Comparison of ENCODE assay signal across 1 cellular context in the genomic region with DNA sequence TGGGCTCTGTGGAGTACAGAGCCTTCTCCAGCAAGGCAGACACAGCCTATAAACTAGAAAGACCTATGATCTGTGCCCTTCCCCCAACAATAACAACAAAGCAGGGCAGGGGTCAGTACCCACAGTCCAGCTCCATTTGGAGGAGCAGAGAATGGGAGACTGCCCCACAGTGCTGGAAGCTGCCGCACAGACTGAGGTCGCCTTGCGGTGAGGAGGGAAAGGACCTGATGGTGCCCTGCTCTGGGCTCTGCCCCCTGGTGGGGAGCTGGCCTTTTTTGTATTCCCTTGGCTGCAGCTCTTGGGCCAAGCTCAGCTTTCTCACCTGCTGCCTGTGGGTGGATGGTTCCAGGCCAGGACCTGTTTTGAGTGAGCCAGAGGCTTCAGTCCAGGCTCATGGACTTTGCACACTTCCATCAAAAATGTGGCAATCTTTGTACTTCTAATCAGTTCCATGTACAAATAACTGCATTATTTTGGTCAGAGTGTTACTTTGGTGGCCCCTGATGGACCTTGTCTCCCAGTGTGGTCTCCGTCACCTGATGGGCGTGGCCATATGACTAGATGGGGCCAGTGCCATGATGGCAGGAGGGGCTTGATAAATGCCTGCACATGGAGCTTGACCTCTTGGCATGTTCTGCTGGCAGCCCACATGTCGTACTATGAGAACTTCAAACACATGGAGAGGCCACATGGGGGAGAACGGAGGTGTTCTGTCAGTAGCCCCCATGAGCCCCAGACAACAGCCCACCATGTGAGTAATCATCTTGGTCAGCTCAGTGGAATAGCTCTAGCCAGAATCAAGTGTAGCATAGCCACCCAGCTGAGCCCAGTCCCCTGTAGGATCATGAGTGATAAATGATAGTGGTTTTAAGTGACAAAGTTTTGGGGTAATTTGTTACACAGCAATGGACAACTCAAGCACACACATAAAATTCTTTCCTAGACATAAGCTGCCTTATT.
TF ChIP-seq lines count a peak whose summit lies in the region.

No MANE protein-coding gene starts in this region.

TF ChIP-seq in HepG2, 621 proteins besides CTCF, POLR2A, EP300 and RAD21 (continued from another document and continues in another):
- TF ChIP-seq, protein P1, sequence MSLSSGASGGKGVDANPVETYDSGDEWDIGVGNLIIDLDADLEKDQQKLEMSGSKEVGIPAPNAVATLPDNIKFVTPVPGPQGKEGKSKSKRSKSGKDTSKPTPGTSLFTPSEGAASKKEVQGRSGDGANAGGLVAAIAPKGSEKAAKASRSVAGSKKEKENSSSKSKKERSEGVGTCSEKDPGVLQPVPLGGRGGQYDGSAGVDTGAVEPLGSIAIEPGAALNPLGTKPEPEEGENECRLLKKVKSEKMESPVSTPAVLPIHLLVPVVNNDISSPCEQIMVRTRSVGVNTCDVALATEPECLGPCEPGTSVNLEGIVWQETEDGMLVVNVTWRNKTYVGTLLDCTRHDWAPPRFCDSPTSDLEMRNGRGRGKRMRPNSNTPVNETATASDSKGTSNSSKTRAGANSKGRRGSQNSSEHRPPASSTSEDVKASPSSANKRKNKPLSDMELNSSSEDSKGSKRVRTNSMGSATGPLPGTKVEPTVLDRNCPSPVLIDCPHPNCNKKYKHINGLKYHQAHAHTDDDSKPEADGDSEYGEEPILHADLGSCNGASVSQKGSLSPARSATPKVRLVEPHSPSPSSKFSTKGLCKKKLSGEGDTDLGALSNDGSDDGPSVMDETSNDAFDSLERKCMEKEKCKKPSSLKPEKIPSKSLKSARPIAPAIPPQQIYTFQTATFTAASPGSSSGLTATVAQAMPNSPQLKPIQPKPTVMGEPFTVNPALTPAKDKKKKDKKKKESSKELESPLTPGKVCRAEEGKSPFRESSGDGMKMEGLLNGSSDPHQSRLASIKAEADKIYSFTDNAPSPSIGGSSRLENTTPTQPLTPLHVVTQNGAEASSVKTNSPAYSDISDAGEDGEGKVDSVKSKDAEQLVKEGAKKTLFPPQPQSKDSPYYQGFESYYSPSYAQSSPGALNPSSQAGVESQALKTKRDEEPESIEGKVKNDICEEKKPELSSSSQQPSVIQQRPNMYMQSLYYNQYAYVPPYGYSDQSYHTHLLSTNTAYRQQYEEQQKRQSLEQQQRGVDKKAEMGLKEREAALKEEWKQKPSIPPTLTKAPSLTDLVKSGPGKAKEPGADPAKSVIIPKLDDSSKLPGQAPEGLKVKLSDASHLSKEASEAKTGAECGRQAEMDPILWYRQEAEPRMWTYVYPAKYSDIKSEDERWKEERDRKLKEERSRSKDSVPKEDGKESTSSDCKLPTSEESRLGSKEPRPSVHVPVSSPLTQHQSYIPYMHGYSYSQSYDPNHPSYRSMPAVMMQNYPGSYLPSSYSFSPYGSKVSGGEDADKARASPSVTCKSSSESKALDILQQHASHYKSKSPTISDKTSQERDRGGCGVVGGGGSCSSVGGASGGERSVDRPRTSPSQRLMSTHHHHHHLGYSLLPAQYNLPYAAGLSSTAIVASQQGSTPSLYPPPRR (CRISPR knock-in tag; IDR thresholded peaks at IDR 0.05; ENCODE audit: borderline replicate concordance): peak; percentile 36; the same call in 1 of the 2 replicates
- 0 out of 2 replicates have a peak, but pooled peaks have one; percentile 56 for TF ChIP-seq SMAD9 (CRISPR knock-in tag; IDR thresholded peaks at IDR 0.05)
- TF ChIP-seq ZSCAN12 (CRISPR knock-in tag; IDR thresholded peaks at IDR 0.05): 0 out of 2 replicates have a peak, but pooled peaks have one; percentile 27
- no peak; the same call in 1 of the 2 replicates for TF ChIP-seq ZNF460 (CRISPR knock-in tag; IDR thresholded peaks at IDR 0.05; ENCODE audit: borderline replicate concordance)
- TF ChIP-seq CCDC6 (CRISPR knock-in tag; IDR thresholded peaks at IDR 0.05): peak; percentile 93; the same call in 1 of the 2 replicates
- no peak for TF ChIP-seq SRY (CRISPR knock-in tag; IDR thresholded peaks at IDR 0.05)
- TF ChIP-seq, protein P2, sequence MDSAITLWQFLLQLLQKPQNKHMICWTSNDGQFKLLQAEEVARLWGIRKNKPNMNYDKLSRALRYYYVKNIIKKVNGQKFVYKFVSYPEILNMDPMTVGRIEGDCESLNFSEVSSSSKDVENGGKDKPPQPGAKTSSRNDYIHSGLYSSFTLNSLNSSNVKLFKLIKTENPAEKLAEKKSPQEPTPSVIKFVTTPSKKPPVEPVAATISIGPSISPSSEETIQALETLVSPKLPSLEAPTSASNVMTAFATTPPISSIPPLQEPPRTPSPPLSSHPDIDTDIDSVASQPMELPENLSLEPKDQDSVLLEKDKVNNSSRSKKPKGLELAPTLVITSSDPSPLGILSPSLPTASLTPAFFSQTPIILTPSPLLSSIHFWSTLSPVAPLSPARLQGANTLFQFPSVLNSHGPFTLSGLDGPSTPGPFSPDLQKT (CRISPR knock-in tag; IDR thresholded peaks at IDR 0.05; ENCODE audit: borderline replicate concordance): no peak
- TF ChIP-seq, protein P3, sequence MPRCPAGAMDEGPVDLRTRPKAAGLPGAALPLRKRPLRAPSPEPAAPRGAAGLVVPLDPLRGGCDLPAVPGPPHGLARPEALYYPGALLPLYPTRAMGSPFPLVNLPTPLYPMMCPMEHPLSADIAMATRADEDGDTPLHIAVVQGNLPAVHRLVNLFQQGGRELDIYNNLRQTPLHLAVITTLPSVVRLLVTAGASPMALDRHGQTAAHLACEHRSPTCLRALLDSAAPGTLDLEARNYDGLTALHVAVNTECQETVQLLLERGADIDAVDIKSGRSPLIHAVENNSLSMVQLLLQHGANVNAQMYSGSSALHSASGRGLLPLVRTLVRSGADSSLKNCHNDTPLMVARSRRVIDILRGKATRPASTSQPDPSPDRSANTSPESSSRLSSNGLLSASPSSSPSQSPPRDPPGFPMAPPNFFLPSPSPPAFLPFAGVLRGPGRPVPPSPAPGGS (CRISPR knock-in tag; IDR thresholded peaks at IDR 0.05): peak; percentile 81; the same call in 1 of the 2 replicates
- peak; percentile 65 for TF ChIP-seq ZNF768 (CRISPR knock-in tag; IDR thresholded peaks at IDR 0.05)
- TF ChIP-seq ZMYM4 (CRISPR knock-in tag; IDR thresholded peaks at IDR 0.05): peak; percentile 74
- no peak for TF ChIP-seq PAWR (CRISPR knock-in tag; IDR thresholded peaks at IDR 0.05; ENCODE audit: borderline replicate concordance)
- TF ChIP-seq, protein P4, sequence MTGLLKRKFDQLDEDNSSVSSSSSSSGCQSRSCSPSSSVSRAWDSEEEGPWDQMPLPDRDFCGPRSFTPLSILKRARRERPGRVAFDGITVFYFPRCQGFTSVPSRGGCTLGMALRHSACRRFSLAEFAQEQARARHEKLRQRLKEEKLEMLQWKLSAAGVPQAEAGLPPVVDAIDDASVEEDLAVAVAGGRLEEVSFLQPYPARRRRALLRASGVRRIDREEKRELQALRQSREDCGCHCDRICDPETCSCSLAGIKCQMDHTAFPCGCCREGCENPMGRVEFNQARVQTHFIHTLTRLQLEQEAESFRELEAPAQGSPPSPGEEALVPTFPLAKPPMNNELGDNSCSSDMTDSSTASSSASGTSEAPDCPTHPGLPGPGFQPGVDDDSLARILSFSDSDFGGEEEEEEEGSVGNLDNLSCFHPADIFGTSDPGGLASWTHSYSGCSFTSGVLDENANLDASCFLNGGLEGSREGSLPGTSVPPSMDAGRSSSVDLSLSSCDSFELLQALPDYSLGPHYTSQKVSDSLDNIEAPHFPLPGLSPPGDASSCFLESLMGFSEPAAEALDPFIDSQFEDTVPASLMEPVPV (CRISPR knock-in tag; IDR thresholded peaks at IDR 0.05): 0 out of 2 replicates have a peak, but pooled peaks have one; percentile 65
- TF ChIP-seq, protein P5, sequence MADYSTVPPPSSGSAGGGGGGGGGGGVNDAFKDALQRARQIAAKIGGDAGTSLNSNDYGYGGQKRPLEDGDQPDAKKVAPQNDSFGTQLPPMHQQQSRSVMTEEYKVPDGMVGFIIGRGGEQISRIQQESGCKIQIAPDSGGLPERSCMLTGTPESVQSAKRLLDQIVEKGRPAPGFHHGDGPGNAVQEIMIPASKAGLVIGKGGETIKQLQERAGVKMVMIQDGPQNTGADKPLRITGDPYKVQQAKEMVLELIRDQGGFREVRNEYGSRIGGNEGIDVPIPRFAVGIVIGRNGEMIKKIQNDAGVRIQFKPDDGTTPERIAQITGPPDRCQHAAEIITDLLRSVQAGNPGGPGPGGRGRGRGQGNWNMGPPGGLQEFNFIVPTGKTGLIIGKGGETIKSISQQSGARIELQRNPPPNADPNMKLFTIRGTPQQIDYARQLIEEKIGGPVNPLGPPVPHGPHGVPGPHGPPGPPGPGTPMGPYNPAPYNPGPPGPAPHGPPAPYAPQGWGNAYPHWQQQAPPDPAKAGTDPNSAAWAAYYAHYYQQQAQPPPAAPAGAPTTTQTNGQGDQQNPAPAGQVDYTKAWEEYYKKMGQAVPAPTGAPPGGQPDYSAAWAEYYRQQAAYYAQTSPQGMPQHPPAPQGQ (CRISPR knock-in tag; IDR thresholded peaks at IDR 0.05; ENCODE audit: borderline replicate concordance): no peak
- no peak for TF ChIP-seq ZNF446 (CRISPR knock-in tag; IDR thresholded peaks at IDR 0.05)
- peak; percentile 46; the same call in 1 of the 2 replicates for TF ChIP-seq HOXD1 (CRISPR knock-in tag; IDR thresholded peaks at IDR 0.05)
- TF ChIP-seq SKI (IDR thresholded peaks at IDR 0.05; ENCODE audit: partially characterized antibody): no peak
- no peak for TF ChIP-seq ZFP36L2 (CRISPR knock-in tag; IDR thresholded peaks at IDR 0.05)
- TF ChIP-seq ZSCAN29 (CRISPR knock-in tag; conservative IDR thresholded peaks at IDR 0.05): no peak
- TF ChIP-seq ZFP37 (CRISPR knock-in tag; IDR thresholded peaks at IDR 0.05; ENCODE audit: borderline replicate concordance): no peak
- TF ChIP-seq MEIS2 (CRISPR knock-in tag; IDR thresholded peaks at IDR 0.05): peak; percentile 84
- TF ChIP-seq ZNF317 (CRISPR knock-in tag; IDR thresholded peaks at IDR 0.05): peak; percentile 95
- peak; percentile 19; the same call in 1 of the 2 replicates for TF ChIP-seq ZNF124 (CRISPR knock-in tag; IDR thresholded peaks at IDR 0.05)
- no peak for TF ChIP-seq HDAC6 (IDR thresholded peaks at IDR 0.05; ENCODE audit: low read depth, low read length)
- TF ChIP-seq HOXA3 (CRISPR knock-in tag; IDR thresholded peaks at IDR 0.05): peak; percentile 66
- no peak for TF ChIP-seq TMF1 (CRISPR knock-in tag; IDR thresholded peaks at IDR 0.05; ENCODE audit: low read depth)
- TF ChIP-seq MED1 (CRISPR knock-in tag; IDR thresholded peaks at IDR 0.05): peak; percentile 76
- TF ChIP-seq SALL2 (CRISPR knock-in tag; IDR thresholded peaks at IDR 0.05): no peak
- no peak for TF ChIP-seq EHMT2 (IDR thresholded peaks at IDR 0.05; ENCODE audit: borderline replicate concordance, low read depth, low read length)
- TF ChIP-seq, protein P6, sequence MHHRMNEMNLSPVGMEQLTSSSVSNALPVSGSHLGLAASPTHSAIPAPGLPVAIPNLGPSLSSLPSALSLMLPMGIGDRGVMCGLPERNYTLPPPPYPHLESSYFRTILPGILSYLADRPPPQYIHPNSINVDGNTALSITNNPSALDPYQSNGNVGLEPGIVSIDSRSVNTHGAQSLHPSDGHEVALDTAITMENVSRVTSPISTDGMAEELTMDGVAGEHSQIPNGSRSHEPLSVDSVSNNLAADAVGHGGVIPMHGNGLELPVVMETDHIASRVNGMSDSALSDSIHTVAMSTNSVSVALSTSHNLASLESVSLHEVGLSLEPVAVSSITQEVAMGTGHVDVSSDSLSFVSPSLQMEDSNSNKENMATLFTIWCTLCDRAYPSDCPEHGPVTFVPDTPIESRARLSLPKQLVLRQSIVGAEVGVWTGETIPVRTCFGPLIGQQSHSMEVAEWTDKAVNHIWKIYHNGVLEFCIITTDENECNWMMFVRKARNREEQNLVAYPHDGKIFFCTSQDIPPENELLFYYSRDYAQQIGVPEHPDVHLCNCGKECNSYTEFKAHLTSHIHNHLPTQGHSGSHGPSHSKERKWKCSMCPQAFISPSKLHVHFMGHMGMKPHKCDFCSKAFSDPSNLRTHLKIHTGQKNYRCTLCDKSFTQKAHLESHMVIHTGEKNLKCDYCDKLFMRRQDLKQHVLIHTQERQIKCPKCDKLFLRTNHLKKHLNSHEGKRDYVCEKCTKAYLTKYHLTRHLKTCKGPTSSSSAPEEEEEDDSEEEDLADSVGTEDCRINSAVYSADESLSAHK (CRISPR knock-in tag; IDR thresholded peaks at IDR 0.05; ENCODE audit: borderline replicate concordance): no peak
- TF ChIP-seq ZNF614 (CRISPR knock-in tag; IDR thresholded peaks at IDR 0.05; ENCODE audit: borderline replicate concordance): no peak
- no peak for TF ChIP-seq SP1 (IDR thresholded peaks at IDR 0.05)
- peak; percentile 70; the same call in 1 of the 2 replicates for TF ChIP-seq SP1 (CRISPR knock-in tag; IDR thresholded peaks at IDR 0.05)
- no peak for TF ChIP-seq ZNF296 (CRISPR knock-in tag; conservative IDR thresholded peaks at IDR 0.05)
- no peak; the same call in 1 of the 2 replicates for TF ChIP-seq MAF1 (CRISPR knock-in tag; IDR thresholded peaks at IDR 0.05; ENCODE audit: borderline replicate concordance)
- TF ChIP-seq ZNF10 (CRISPR knock-in tag; IDR thresholded peaks at IDR 0.05; ENCODE audit: borderline replicate concordance, low read depth): no peak
- TF ChIP-seq, protein P7, sequence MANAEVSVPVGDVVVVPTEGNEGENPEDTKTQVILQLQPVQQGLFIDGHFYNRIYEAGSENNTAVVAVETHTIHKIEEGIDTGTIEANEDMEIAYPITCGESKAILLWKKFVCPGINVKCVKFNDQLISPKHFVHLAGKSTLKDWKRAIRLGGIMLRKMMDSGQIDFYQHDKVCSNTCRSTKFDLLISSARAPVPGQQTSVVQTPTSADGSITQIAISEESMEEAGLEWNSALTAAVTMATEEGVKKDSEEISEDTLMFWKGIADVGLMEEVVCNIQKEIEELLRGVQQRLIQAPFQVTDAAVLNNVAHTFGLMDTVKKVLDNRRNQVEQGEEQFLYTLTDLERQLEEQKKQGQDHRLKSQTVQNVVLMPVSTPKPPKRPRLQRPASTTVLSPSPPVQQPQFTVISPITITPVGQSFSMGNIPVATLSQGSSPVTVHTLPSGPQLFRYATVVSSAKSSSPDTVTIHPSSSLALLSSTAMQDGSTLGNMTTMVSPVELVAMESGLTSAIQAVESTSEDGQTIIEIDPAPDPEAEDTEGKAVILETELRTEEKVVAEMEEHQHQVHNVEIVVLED (CRISPR knock-in tag; IDR thresholded peaks at IDR 0.05; ENCODE audit: borderline replicate concordance): peak; percentile 43; the same call in 1 of the 2 replicates
- TF ChIP-seq DR1 (CRISPR knock-in tag; IDR thresholded peaks at IDR 0.05): peak; percentile 32; the same call in 1 of the 2 replicates
- TF ChIP-seq ZNF644 (CRISPR knock-in tag; IDR thresholded peaks at IDR 0.05; ENCODE audit: low read depth): peak; percentile 70; the same call in 1 of the 2 replicates
- no peak for TF ChIP-seq ZNF615 (CRISPR knock-in tag; IDR thresholded peaks at IDR 0.05; ENCODE audit: borderline replicate concordance)
- peak; percentile 92 for TF ChIP-seq ZNF441 (CRISPR knock-in tag; IDR thresholded peaks at IDR 0.05; ENCODE audit: borderline replicate concordance)
- no peak for TF ChIP-seq ZNF552 (CRISPR knock-in tag; IDR thresholded peaks at IDR 0.05; ENCODE audit: borderline replicate concordance)
- TF ChIP-seq ZKSCAN1 (IDR thresholded peaks at IDR 0.05; ENCODE audit: low read length): no peak
